ENCODE assay signal across 8 cellular contexts in genomic region chr3:32502089-32502943, GRCh38. TPM values are rescaled to one million over a fixed set of nuclear protein-coding genes. Genes with fewer than 3 reads are reported as not detected.
DNase-seq lines count a peak whose midpoint lies in the region; ATAC-seq and TF ChIP-seq lines count a peak whose summit lies in the region.

CMTM6 (minus strand) TSS chr3:32502852; CDS start chr3:32502745, 107 bp downstream.

- no peaks in the 10 kb centered on the region for H3K27me3 ChIP-seq in CD8-positive, alpha-beta T cell (ENCODE audit: insufficient read depth, low read length)
- H3K27me3 ChIP-seq in OCI-LY3 (ENCODE audit: low read depth, low read length): no peaks in the 10 kb centered on the region

- no peaks in the 10 kb centered on the region for H3K36me3 ChIP-seq in CD8-positive, alpha-beta T cell (ENCODE audit: insufficient read depth, low read length)
- H3K36me3 ChIP-seq in OCI-LY3 (replicated peaks; ENCODE audit: low read depth, low read length): peaks cover 3% of the 10 kb centered on the region
- H3K36me3 ChIP-seq in mucosa of descending colon (ENCODE audit: low read depth): no peaks in the 10 kb centered on the region

- no peak for TF ChIP-seq CTCF in CD8-positive, alpha-beta T cell (IDR thresholded peaks at IDR 0.05)
- 0 out of 2 replicates have a peak, but pooled peaks have one; percentile 3 for TF ChIP-seq CTCF in OCI-LY3 (IDR thresholded peaks at IDR 0.05; ENCODE audit: low read depth, low read length)
- TF ChIP-seq CTCF in epithelial cell of esophagus (IDR thresholded peaks at IDR 0.05; ENCODE audit: insufficient read depth, low read depth, low read length, missing control alignments): peak; percentile 5
- no peak for TF ChIP-seq CTCF in mucosa of descending colon (IDR thresholded peaks at IDR 0.05)

- peak; percentile 79 for ATAC-seq in CD8-positive, alpha-beta T cell
- ATAC-seq in GM19395 (IDR thresholded peaks at IDR 0.05; ENCODE audit: unreplicated experiment) (peak; percentile 78), HG03558 (IDR thresholded peaks at IDR 0.05; ENCODE audit: extremely low read depth, unreplicated experiment) (peak; percentile 36), mucosa of descending colon (peak; percentile 97)

- H3K9me3 ChIP-seq in CD8-positive, alpha-beta T cell (ENCODE audit: low read length): no peaks in the 10 kb centered on the region
- H3K9me3 ChIP-seq in OCI-LY3 (ENCODE audit: insufficient read depth, low read length) (no peaks in the 10 kb centered on the region), mucosa of descending colon (no peaks in the 10 kb centered on the region)

- peaks cover 18% of the 10 kb centered on the region for H3K4me1 ChIP-seq in CD8-positive, alpha-beta T cell (ENCODE audit: insufficient read depth, low read length)
- peaks cover 34% of the 10 kb centered on the region for H3K4me1 ChIP-seq in OCI-LY3 (ENCODE audit: low read length)
- H3K4me1 ChIP-seq in mucosa of descending colon (ENCODE audit: low read depth): peaks cover 5% of the 10 kb centered on the region

- H4K20me1 ChIP-seq in OCI-LY3 (ENCODE audit: insufficient read depth, low read length): 0 out of 2 replicates have a peak, but pooled peaks cover 3% of the 10 kb centered on the region

- H3K4me3 Mint-ChIP-seq in CD8-positive, alpha-beta T cell: peak within 1 kb of the TSS; percentile 88

- peaks cover 12% of the 10 kb centered on the region for H3K36me3 Mint-ChIP-seq in CD8-positive, alpha-beta T cell

- H3K27ac ChIP-seq in CD8-positive, alpha-beta T cell (ENCODE audit: low read depth, low read length): peak within 1 kb of the TSS; percentile 94
- H3K27ac ChIP-seq in OCI-LY3 (ENCODE audit: low read length): peak within 1 kb of the TSS; percentile 37

- no peaks in the 10 kb centered on the region for H3K27me3 Mint-ChIP-seq in CD8-positive, alpha-beta T cell (ENCODE audit: low read depth)

- peak; percentile 37 to 79 (median 73) for DNase-seq in CD8-positive, alpha-beta T cell
- peak; percentile 59 for DNase-seq in activated T-cell treated with anti-CD3 and anti-CD28 coated beads for 24 hours (ENCODE audit: low read depth)
- peak; percentile 82 for DNase-seq in epithelial cell of esophagus (ENCODE audit: low read depth)
- DNase-seq in mucosa of descending colon: peak; percentile 83 to 90 (median 86)
- peak; percentile 61 to 71 for DNase-seq in stimulated activated CD8-positive, alpha-beta memory T cell treated with anti-CD3 and anti-CD28 coated beads, Interleukin-2, amount 100 ng/mL, for 48 hours (ENCODE audit: low read depth in 2 of 2)

- H3K4me2 ChIP-seq in OCI-LY3 (ENCODE audit: low read length): peak within 1 kb of the TSS; percentile 86

- CTCF ChIA-PET in CD8-positive, alpha-beta T cell (lab: Charles Lee): interaction anchor here (0.6 to 1.8 kb wide), 5 partner anchors 7 to 239 kb away, joined by 3 to 13 read pairs (median 5); no protein-coding TSS in a partner anchor

- peak within 1 kb of the TSS; percentile 91 for H3K27ac Mint-ChIP-seq in CD8-positive, alpha-beta T cell

- peak within 1 kb of the TSS; percentile 95 for H2AFZ ChIP-seq in OCI-LY3 (ENCODE audit: low read depth, low read length)

- peaks cover 32% of the 10 kb centered on the region for H3K4me1 Mint-ChIP-seq in CD8-positive, alpha-beta T cell (ENCODE audit: low read depth)

- H3K9ac ChIP-seq in OCI-LY3 (ENCODE audit: low read length): peak within 1 kb of the TSS; percentile 77

- POLR2A ChIA-PET in CD8-positive, alpha-beta T cell (lab: Charles Lee): interaction anchor here (0.5 to 1.5 kb wide), 3 partner anchors 10 to 138 kb away, joined by 3 to 6 read pairs (median 3); no protein-coding TSS in a partner anchor

- intact Hi-C loops in CD8-positive, alpha-beta T cell (cut with DNase I, micrococcal nuclease): loop anchor here (1.0 to 5.0 kb wide), 4 partner anchors 68 to 185 kb away; partner anchors contain the start of genes CNOT10 (in 2 of the 2) and DYNC1LI1 (in 2 of the 2)
- intact Hi-C loops in mucosa of descending colon (cut with DNase I, micrococcal nuclease): loop anchor here in 1 of 2 donors (10.0 kb wide), 1 partner anchor 172 kb away; no protein-coding TSS in a partner anchor

- H3K4me3 ChIP-seq in CD8-positive, alpha-beta T cell (ENCODE audit: low read depth, low read length): peak within 1 kb of the TSS; percentile 76
- H3K4me3 ChIP-seq in OCI-LY3 (ENCODE audit: low read length): peak within 1 kb of the TSS; percentile 84
- peak within 1 kb of the TSS; percentile 91 for H3K4me3 ChIP-seq in epithelial cell of esophagus (ENCODE audit: low read length)
- peak within 1 kb of the TSS; percentile 97 for H3K4me3 ChIP-seq in mucosa of descending colon

- H3K79me2 ChIP-seq in OCI-LY3 (ENCODE audit: low read length): peaks cover 20% of the 10 kb centered on the region

- no peaks in the 10 kb centered on the region for H3K9me3 Mint-ChIP-seq in CD8-positive, alpha-beta T cell

RNA-seq across cellular contexts. Expression of gene CMTM6, which starts in this region (rescaled TPM):
- 10 to 100 TPM; 34.7 to 35.0 TPM for total RNA-seq in CD8-positive, alpha-beta T cell
- total RNA-seq in mucosa of descending colon: 10 to 100 TPM; 40.7 to 58.5 (median 48.4) TPM

Comparison
In these comparisons a context has a peak if more than half of its experiments do, and no peak if none do; other contexts are left out.
1. Peak in every context shown above with its lines: DNase-seq, ATAC-seq, H3K4me3 ChIP-seq and H3K27ac ChIP-seq.
2. ATAC-seq: peak in every context shown above with its lines; median percentile 97 in mucosa of descending colon; 79 in CD8-positive, alpha-beta T cell; 78 in GM19395; 36 in HG03558.
3. CTCF ChIP-seq: peak in OCI-LY3 (single experiment) and epithelial cell of esophagus (single experiment); none in CD8-positive, alpha-beta T cell (single experiment) and mucosa of descending colon (single experiment).